Comparison of ENCODE assay signal across 8 cellular contexts in the genomic region with DNA sequence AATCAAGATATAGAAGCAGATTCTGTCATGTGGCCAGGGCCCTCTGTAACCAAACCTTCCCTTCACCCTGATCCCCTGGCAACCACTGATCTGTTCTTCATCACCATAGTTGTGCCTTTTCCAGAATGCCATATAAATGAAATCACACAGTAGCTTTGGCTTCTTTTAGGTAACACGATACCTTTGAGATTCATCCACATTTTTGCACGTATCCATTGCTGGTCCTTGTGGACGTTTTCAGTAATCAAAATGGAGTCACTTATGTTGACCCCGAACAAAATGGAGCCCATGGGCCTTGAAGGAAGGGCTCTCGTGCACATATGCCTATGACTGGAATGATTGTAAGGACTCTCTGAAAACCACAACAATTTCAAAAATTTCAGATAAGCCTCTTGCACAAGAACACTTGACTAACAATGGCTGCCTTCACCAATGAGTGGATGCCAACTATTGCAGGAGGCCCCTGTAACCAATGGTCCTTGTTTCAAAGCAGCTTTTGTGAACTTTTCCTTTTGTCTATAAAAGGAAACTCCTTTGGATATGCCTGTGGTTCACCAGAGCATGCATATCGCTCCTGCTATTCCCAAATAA.
DNase-seq lines count a peak whose midpoint lies in the region; ATAC-seq and TF ChIP-seq lines count a peak whose summit lies in the region.

No MANE protein-coding gene starts in this region.

- H3K4me3 Mint-ChIP-seq in mesothelial cell of epicardium: no peak overlapping the region

- H3K36me3 ChIP-seq in brain microvascular endothelial cell (replicated peaks) (no peaks in the 10 kb centered on the region), uterus (no peaks in the 10 kb centered on the region)

- peaks cover 29% of the 10 kb centered on the region for H3K4me1 Mint-ChIP-seq in mesothelial cell of epicardium

- no peak for TF ChIP-seq POLR2A in uterus (IDR thresholded peaks at IDR 0.05)

- H3K4me1 ChIP-seq in uterus: no peaks in the 10 kb centered on the region

- H3K27me3 Mint-ChIP-seq in mesothelial cell of epicardium (ENCODE audit: low read depth): peaks cover 1% of the 10 kb centered on the region

- no peaks in the 10 kb centered on the region for H3K27me3 ChIP-seq in brain microvascular endothelial cell (replicated peaks)
- H3K27me3 ChIP-seq in uterus: no peaks in the 10 kb centered on the region

- peaks cover 6% of the 10 kb centered on the region for H3K9me3 Mint-ChIP-seq in mesothelial cell of epicardium

- H3K4me3 ChIP-seq in brain microvascular endothelial cell (ENCODE audit: low read depth, low read length): no peak overlapping the region
- no peak overlapping the region for H3K4me3 ChIP-seq in uterus

- H3K9me3 ChIP-seq in uterus: no peaks in the 10 kb centered on the region

- peak overlapping the region; percentile 18 for H3K27ac Mint-ChIP-seq in mesothelial cell of epicardium

- no peaks in the 10 kb centered on the region for H3K36me3 Mint-ChIP-seq in mesothelial cell of epicardium

- peak; percentile 96 for DNase-seq in COLO829 (ENCODE audit: low spot score)
- peak; percentile 85 for DNase-seq in MV-4-11 (lab: John Stamatoyannopoulos, UW)
- DNase-seq in brain microvascular endothelial cell: peak; percentile 91
- no peak for DNase-seq in mesothelial cell of epicardium (ENCODE audit: low spot score in 2 of 2, unreplicated experiment in 2 of 2)
- no peak for DNase-seq in activated CD8-positive, alpha-beta memory T cell treated with anti-CD3 and anti-CD28 coated beads, Interleukin-2, amount 50 U/mL, for 48 hours
- DNase-seq in 8988T: no peak
- DNase-seq in uterus: no peak

- in situ Hi-C loops in brain microvascular endothelial cell (cut with HindIII; ENCODE audit: low pct_ligation_motif_present, low sequenced_read_pairs): no loop called here

- TF ChIP-seq CTCF in brain microvascular endothelial cell (IDR thresholded peaks at IDR 0.05; ENCODE audit: low read depth, low read length, missing control alignments): no peak
- TF ChIP-seq CTCF in mesothelial cell of epicardium (IDR thresholded peaks at IDR 0.05; ENCODE audit: unreplicated experiment): no peak
- TF ChIP-seq CTCF in uterus (IDR thresholded peaks at IDR 0.05): no peak

- peak overlapping the region; percentile 83 for H3K27ac ChIP-seq in brain microvascular endothelial cell
- H3K27ac ChIP-seq in uterus: no peak overlapping the region

- intact Hi-C loops in uterus (cut with DNase I; ENCODE audit: low total_unique reads): no loop called here

- ATAC-seq in GM18909 (IDR thresholded peaks at IDR 0.05; ENCODE audit: poor library complexity, unreplicated experiment): no peak

Comparison
In these comparisons a context has a peak if more than half of its experiments do, and no peak if none do; other contexts are left out.
1. DNase-seq: peak in COLO829 (single experiment), MV-4-11 (single experiment) and brain microvascular endothelial cell (single experiment); none in mesothelial cell of epicardium (0 of 2), activated CD8-positive, alpha-beta memory T cell treated with anti-CD3 and anti-CD28 coated beads, Interleukin-2, amount 50 U/mL, for 48 hours (single experiment), 8988T (single experiment) and uterus (0 of 2).